8 cellular contexts compared by ENCODE assay signal in genomic region chr16:50741225-50741807, GRCh38. TPM values are rescaled to one million over a fixed set of nuclear protein-coding genes. Genes with fewer than 3 reads are reported as not detected.
DNase-seq lines count a peak whose midpoint lies in the region; ATAC-seq and TF ChIP-seq lines count a peak whose summit lies in the region.

No MANE protein-coding gene starts in this region.

- DNase-seq in HT1080 (ENCODE audit: low read depth) (peak; percentile 7), mucosa of descending colon (peak; percentile 52 to 63 (median 55)), D341Med (ENCODE audit: low spot score) (no peak), middle frontal gyrus (ENCODE audit: extremely low spot score, low spot score) (no peak)
- no peak for DNase-seq in central memory CD8-positive, alpha-beta T cell (ENCODE audit: low spot score in 2 of 2)
- DNase-seq in stimulated activated CD4-positive, alpha-beta T cell treated with anti-CD3 and anti-CD28 coated beads, Interleukin-4, amount 100 ng/mL, for 1 hour, result no peak
- DNase-seq in stimulated activated naive CD4-positive, alpha-beta T cell (lab: John Stamatoyannopoulos, UW), result no peak

- TF ChIP-seq CTCF in mucosa of descending colon (IDR thresholded peaks at IDR 0.05), result no peak

- H3K27ac Mint-ChIP-seq in central memory CD8-positive, alpha-beta T cell (ENCODE audit: low read depth), result peak overlapping the region; percentile 97

- H3K9me3 Mint-ChIP-seq in central memory CD8-positive, alpha-beta T cell, result no peaks in the 10 kb centered on the region

- peaks cover 11% of the 10 kb centered on the region for H3K4me1 ChIP-seq in mucosa of descending colon (ENCODE audit: low read depth)

- H3K9me3 ChIP-seq in mucosa of descending colon, result no peaks in the 10 kb centered on the region

- intact Hi-C loops in mucosa of descending colon (cut with DNase I, micrococcal nuclease), result no loop called here

- peaks cover 44% of the 10 kb centered on the region for H3K4me1 Mint-ChIP-seq in central memory CD8-positive, alpha-beta T cell

- H3K36me3 Mint-ChIP-seq in central memory CD8-positive, alpha-beta T cell (ENCODE audit: insufficient read depth), result peaks cover 31% of the 10 kb centered on the region

- H3K4me3 Mint-ChIP-seq in central memory CD8-positive, alpha-beta T cell, result peak overlapping the region; percentile 84

- ATAC-seq in GM18517 (IDR thresholded peaks at IDR 0.05; ENCODE audit: unreplicated experiment) (peak; percentile 4), mucosa of descending colon (peak; percentile 1)
- ATAC-seq in central memory CD8-positive, alpha-beta T cell (replicated peaks; ENCODE audit: extremely low read depth, poor library complexity, severe bottlenecking), result peak; percentile 0

- H3K4me3 ChIP-seq in mucosa of descending colon, result no peak overlapping the region

- peaks cover 5% of the 10 kb centered on the region for H3K36me3 ChIP-seq in mucosa of descending colon (ENCODE audit: low read depth)

- no peaks in the 10 kb centered on the region for H3K27me3 Mint-ChIP-seq in central memory CD8-positive, alpha-beta T cell

RNA-seq across cellular contexts. Expression of gene CYLD, which starts 0.6 kb away (rescaled TPM):
- 11.8 and 12.7 TPM in 2 replicates for total RNA-seq in HT1080 (2014; rRNA removed; shearing (Covaris generic))
- 11.1 and 14.7 TPM in 2 replicates for polyA plus RNA-seq in HT1080 (2015; cell fraction: cytosol; rRNA removed)
- polyA plus RNA-seq in HT1080 (2015; cell fraction: nucleus; rRNA removed), result 17.9 and 23.0 TPM in 2 replicates
- 10 to 100 TPM; 24.7 to 44.4 (median 35.5) TPM for total RNA-seq in mucosa of descending colon

RNA-seq across cellular contexts. Expression of gene NOD2, which starts 47.9 kb away (rescaled TPM):
- not detected in 2 replicates for total RNA-seq in HT1080 (2014; rRNA removed; shearing (Covaris generic))
- 0.03 TPM in 2 replicates for polyA plus RNA-seq in HT1080 (2015; cell fraction: cytosol; rRNA removed)
- polyA plus RNA-seq in HT1080 (2015; cell fraction: nucleus; rRNA removed), result 0.06 and 0.09 TPM in 2 replicates
- 1 to 10 TPM in 2 of 3 donors, under 1 TPM in 1; 0.87 to 2.4 (median 2.0) TPM for total RNA-seq in mucosa of descending colon

Comparison
In these comparisons a context has a peak if more than half of its experiments do, and no peak if none do; other contexts are left out.
1. DNase-seq: peak in HT1080 (single experiment) and mucosa of descending colon (3 of 3); none in central memory CD8-positive, alpha-beta T cell (0 of 2), stimulated activated CD4-positive, alpha-beta T cell treated with anti-CD3 and anti-CD28 coated beads, Interleukin-4, amount 100 ng/mL, for 1 hour (single experiment), stimulated activated naive CD4-positive, alpha-beta T cell (0 of 6), D341Med (single experiment) and middle frontal gyrus (single experiment).
2. Peak in every context shown above with its lines, with median percentiles within 50 percentile points of each other: ATAC-seq.